Comparison of ENCODE assay signal across 15 cellular contexts in genomic region chr4:14478504-14478903, GRCh38.
DNase-seq lines count a peak whose midpoint lies in the region; TF ChIP-seq lines count a peak whose summit lies in the region.
"Had no signal": no experiment of that assay in that cellular context is flagged by ENCODE, and none has a peak within 500 bp of the region (broad histone marks: within the 10 kb centered on the region; RNA-seq: fewer than 3 reads in every experiment).

No MANE protein-coding gene starts in this region.

- no peak overlapping the region for H4K8ac ChIP-seq in H9 (replicated peaks; ENCODE audit: insufficient read length, low read depth, low read length)

- no peak overlapping the region for H3K4me2 ChIP-seq in H9 (ENCODE audit: insufficient read depth, insufficient read length, low read length)
- H3K4me2 ChIP-seq: BLaER1 treated with 17β-estradiol and CSF1 and Interleukin-3, amounts not matched to agents 10 nM and 100 nM had no signal

- no peak overlapping the region for H2AFZ ChIP-seq in H9 (ENCODE audit: low read length)

- no peaks in the 10 kb centered on the region for H4K20me1 ChIP-seq in H9 (ENCODE audit: control insufficient read depth, insufficient read depth, insufficient read length)
- H4K20me1 ChIP-seq: BLaER1 treated with 17β-estradiol and CSF1 and Interleukin-3, amounts not matched to agents 10 nM and 100 nM had no signal

- no peak overlapping the region for H3K18ac ChIP-seq in H9 (ENCODE audit: insufficient read length, low read depth, low read length)

- H3K79me1 ChIP-seq in H9 (ENCODE audit: insufficient read depth, low read depth, low read length, poor library complexity, severe bottlenecking) = no peaks in the 10 kb centered on the region

- H3K4me3 ChIP-seq in endodermal cell (ENCODE audit: low read length) (no peak overlapping the region), HAP-1 (no peak overlapping the region)
- H3K4me3 ChIP-seq: BLaER1 treated with 17β-estradiol and CSF1 and Interleukin-3, amounts not matched to agents 10 nM and 100 nM had no signal

- H3K36me3 Mint-ChIP-seq in H9 (ENCODE audit: insufficient read depth in 1 of 3, low read depth in 3 of 3) (peaks cover 6 to 12% (median 10%) of the 10 kb centered on the region in 3 experiments; a peak in 6 of 7 replicates), endodermal cell (ENCODE audit: low read depth) (peaks cover 3% of the 10 kb centered on the region), type B pancreatic cell (no peaks in the 10 kb centered on the region)
- H3K36me3 Mint-ChIP-seq: CD4-positive, CD25-positive, alpha-beta regulatory T cell had no signal

- H3K27ac Mint-ChIP-seq in H9 (peak overlapping the region in 1 of 3 experiments; percentile 12; a peak in 2 of 7 replicates), endodermal cell (no peak overlapping the region), type B pancreatic cell (no peak overlapping the region)
- H3K27ac Mint-ChIP-seq: CD4-positive, CD25-positive, alpha-beta regulatory T cell; HFFc6 had no signal

- H2AK5ac ChIP-seq in H9 (ENCODE audit: insufficient read length, low read length) = no peak overlapping the region

- WGBS in H9 (ENCODE audit: extremely low coverage, insufficient read length, low lambda C conversion rate) = no CpG with 5 or more reads among the region's 5 CpGs
- 92 to 100% methylated on average over 2 to 5 of the region's 5 CpGs for WGBS in endodermal cell (ENCODE audit: insufficient coverage in 1 of 2, insufficient read length in 1 of 2), 2 experiments

- no peak overlapping the region for H3K4me3 Mint-ChIP-seq in H9
- H3K4me3 Mint-ChIP-seq in endodermal cell = no peak overlapping the region
- no peak overlapping the region for H3K4me3 Mint-ChIP-seq in type B pancreatic cell
- H3K4me3 Mint-ChIP-seq: CD4-positive, CD25-positive, alpha-beta regulatory T cell; HFFc6 had no signal

- H3K9ac ChIP-seq in H9 (ENCODE audit: extremely low read depth, insufficient read length, low read length) = no peak overlapping the region
- no peak overlapping the region for H3K9ac ChIP-seq in endodermal cell (ENCODE audit: extremely low read depth, low read length, poor library complexity, severe bottlenecking)
- H3K9ac ChIP-seq: BLaER1 treated with 17β-estradiol and CSF1 and Interleukin-3, amounts not matched to agents 10 nM and 100 nM had no signal

- no peak overlapping the region for H3K14ac ChIP-seq in H9 (ENCODE audit: insufficient read depth, low read length)

- no peaks in the 10 kb centered on the region for H3K27me3 Mint-ChIP-seq in H9 (ENCODE audit: low read depth)
- no peaks in the 10 kb centered on the region for H3K27me3 Mint-ChIP-seq in endodermal cell (ENCODE audit: insufficient read depth)
- peaks cover 10% of the 10 kb centered on the region for H3K27me3 Mint-ChIP-seq in type B pancreatic cell
- H3K27me3 Mint-ChIP-seq: CD4-positive, CD25-positive, alpha-beta regulatory T cell had no signal

- no peak overlapping the region for H2BK120ac ChIP-seq in H9 (ENCODE audit: low read depth, low read length, poor library complexity, severe bottlenecking)

- peaks cover 6 to 8% of the 10 kb centered on the region in 2 experiments; a peak in 3 of 4 replicates for H3K4me1 Mint-ChIP-seq in H9
- no peaks in the 10 kb centered on the region for H3K4me1 Mint-ChIP-seq in endodermal cell
- H3K4me1 Mint-ChIP-seq in type B pancreatic cell (ENCODE audit: unreplicated experiment) = no peaks in the 10 kb centered on the region
- H3K4me1 Mint-ChIP-seq: CD4-positive, CD25-positive, alpha-beta regulatory T cell had no signal

- H3K79me2 ChIP-seq in H9 (ENCODE audit: insufficient read depth, low read length) = no peaks in the 10 kb centered on the region

- H3K27me3 ChIP-seq in H9 (ENCODE audit: insufficient read depth, low read length) (no peaks in the 10 kb centered on the region), endodermal cell (ENCODE audit: control insufficient read depth, insufficient read depth, low read length, poor library complexity, severe bottlenecking) (no peaks in the 10 kb centered on the region), HAP-1 (ENCODE audit: low read depth) (no peaks in the 10 kb centered on the region)
- H3K27me3 ChIP-seq: BLaER1 treated with 17β-estradiol and CSF1 and Interleukin-3, amounts not matched to agents 10 nM and 100 nM had no signal

- no peaks in the 10 kb centered on the region for H3K36me3 ChIP-seq in endodermal cell (ENCODE audit: control insufficient read depth, insufficient read depth, low read length)
- H3K36me3 ChIP-seq in HAP-1 (replicated peaks) = no peaks in the 10 kb centered on the region
- H3K36me3 ChIP-seq: BLaER1 treated with 17β-estradiol and CSF1 and Interleukin-3, amounts not matched to agents 10 nM and 100 nM had no signal

- peak; percentile 32; the same call in 2 of the 3 replicates for TF ChIP-seq CTCF in H9 (conservative IDR thresholded peaks at IDR 0.05)
- peak; percentile 34 for TF ChIP-seq CTCF in endodermal cell (conservative IDR thresholded peaks at IDR 0.05)
- TF ChIP-seq CTCF in type B pancreatic cell (conservative IDR thresholded peaks at IDR 0.05) = no peak

- no peak overlapping the region for H2BK15ac ChIP-seq in H9 (ENCODE audit: low read depth, low read length)

- no peak overlapping the region for H4K5ac ChIP-seq in H9 (ENCODE audit: insufficient read length, low read depth, low read length)

- H3K9me3 Mint-ChIP-seq in H9 (peaks cover 11 to 15% of the 10 kb centered on the region in 2 experiments), endodermal cell (peaks cover 16% of the 10 kb centered on the region), type B pancreatic cell (peaks cover 6% of the 10 kb centered on the region)

- H2BK20ac ChIP-seq in H9 (ENCODE audit: low read depth, low read length, poor library complexity, severe bottlenecking) = no peak overlapping the region

- no peak overlapping the region for H3K27ac ChIP-seq in H9 (ENCODE audit: insufficient read length, low read depth, low read length)
- no peak overlapping the region for H3K27ac ChIP-seq in endodermal cell (ENCODE audit: low read depth, low read length)
- H3K27ac ChIP-seq: BLaER1 treated with 17β-estradiol and CSF1 and Interleukin-3, amounts not matched to agents 10 nM and 100 nM had no signal

- in situ Hi-C loops in HAP-1 (cut with MboI; ENCODE audit: low sequenced_read_pairs) = no loop called here

- H3K23me2 ChIP-seq in H9 (ENCODE audit: insufficient read length, low read depth, low read length, poor library complexity, severe bottlenecking) = no peaks in the 10 kb centered on the region

- DNase-seq in COLO668 (lab: John Stamatoyannopoulos, UW; ENCODE audit: unreplicated experiment) (peak; percentile 17), H9 (peak; percentile 33), NCI-H748 treated with DMSO at 0.1 percent for 48 hours (lab: John Stamatoyannopoulos, UW) (peak; percentile 11), endodermal cell (peak; percentile 43), cardiac septum (ENCODE audit: low spot score) (no peak), HAP-1 (ENCODE audit: low spot score in 2 of 2) (no peak), type B pancreatic cell (ENCODE audit: extremely low spot score, unreplicated experiment) (no peak), SIG-M5 treated with dmso at 0.1 percent for 504 hours (lab: John Stamatoyannopoulos, UW; ENCODE audit: unreplicated experiment) (no peak)
- DNase-seq: ACHN; Calu3; CD4-positive, CD25-positive, alpha-beta regulatory T cell; DMS 273 treated with DMSO at 0.1 percent for 48 hours; HCEC 1CT; HFFc6 had no signal

- H3K4me1 ChIP-seq in H9 (ENCODE audit: insufficient read depth, low read length) = no peaks in the 10 kb centered on the region
- H3K4me1 ChIP-seq in endodermal cell (ENCODE audit: control insufficient read depth, insufficient read depth, low read length) = no peaks in the 10 kb centered on the region
- no peaks in the 10 kb centered on the region for H3K4me1 ChIP-seq in HAP-1
- H3K4me1 ChIP-seq: BLaER1 treated with 17β-estradiol and CSF1 and Interleukin-3, amounts not matched to agents 10 nM and 100 nM had no signal

- H4K91ac ChIP-seq in H9 (ENCODE audit: insufficient read length, low read depth, low read length) = no peak overlapping the region

- intact Hi-C loops in cardiac septum (cut with DNase I) = no loop called here

- no peak overlapping the region for H3K23ac ChIP-seq in H9 (ENCODE audit: insufficient read length, low read depth, low read length)

- no peak overlapping the region for H3K4ac ChIP-seq in H9 (ENCODE audit: low read depth, low read length)

- no peak overlapping the region for H2BK5ac ChIP-seq in H9 (ENCODE audit: insufficient read length, low read length)

- H3K9me3 ChIP-seq in H9 (ENCODE audit: control insufficient read depth, low read depth, low read length) (no peaks in the 10 kb centered on the region), endodermal cell (ENCODE audit: control insufficient read depth, low read length) (no peaks in the 10 kb centered on the region), HAP-1 (no peaks in the 10 kb centered on the region)
- H3K9me3 ChIP-seq: BLaER1 treated with 17β-estradiol and CSF1 and Interleukin-3, amounts not matched to agents 10 nM and 100 nM had no signal

- H2BK12ac ChIP-seq in H9 (ENCODE audit: insufficient read length, low read depth, low read length) = no peak overlapping the region

- H3K56ac ChIP-seq in H9 (ENCODE audit: insufficient read length, low read depth, low read length) = no peak overlapping the region

- H3T11ph ChIP-seq in H9 (ENCODE audit: low read length) = no peak overlapping the region

Comparison
In these comparisons a context has a peak if more than half of its experiments do, and no peak if none do; other contexts are left out.
1. DNase-seq: peak in COLO668 (single experiment), H9 (single experiment), NCI-H748 treated with DMSO at 0.1 percent for 48 hours (single experiment) and endodermal cell (single experiment); none in cardiac septum (single experiment), HAP-1 (0 of 2), type B pancreatic cell (single experiment) and SIG-M5 treated with dmso at 0.1 percent for 504 hours (single experiment).